Comparison of ENCODE assay signal across 18 cellular contexts in the genomic region with DNA sequence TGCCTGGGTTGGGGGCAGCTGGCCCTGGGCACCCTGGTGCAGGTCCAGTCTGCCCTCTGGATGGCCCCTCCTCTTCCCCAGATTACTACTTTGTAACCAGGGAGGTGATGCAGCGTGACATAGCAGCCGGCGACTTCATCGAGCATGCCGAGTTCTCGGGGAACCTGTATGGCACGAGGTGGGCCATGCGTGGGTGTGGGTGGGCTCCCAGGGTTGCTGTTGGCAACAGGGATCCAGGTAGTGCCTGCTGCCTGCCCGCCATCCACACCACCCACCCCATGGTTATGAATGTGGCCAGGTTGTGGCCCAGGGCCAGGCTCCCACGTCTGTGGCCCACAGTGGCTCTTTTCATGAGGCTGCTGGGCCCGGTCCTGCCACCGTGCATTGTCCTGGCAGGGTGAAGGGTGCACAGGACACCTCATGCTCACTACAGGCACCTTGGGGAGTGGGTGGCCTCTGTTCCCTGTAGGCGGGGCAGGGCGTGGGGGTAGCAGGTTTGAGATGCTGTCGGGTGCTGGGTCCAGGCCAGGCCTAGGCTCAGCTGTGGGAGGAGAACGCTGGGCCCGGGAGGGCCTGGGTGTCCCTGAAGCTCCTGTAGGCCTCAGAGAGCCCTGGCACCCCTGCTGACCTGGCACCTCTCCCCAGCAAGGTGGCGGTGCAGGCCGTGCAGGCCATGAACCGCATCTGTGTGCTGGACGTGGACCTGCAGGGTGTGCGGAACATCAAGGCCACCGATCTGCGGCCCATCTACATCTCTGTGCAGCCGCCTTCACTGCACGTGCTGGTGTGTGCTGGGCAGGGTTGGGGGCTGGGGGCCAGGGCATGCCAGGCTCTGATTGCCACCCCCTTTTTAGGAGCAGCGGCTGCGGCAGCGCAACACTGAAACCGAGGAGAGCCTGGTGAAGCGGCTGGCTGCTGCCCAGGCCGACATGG. TPM values are rescaled to one million over a fixed set of nuclear protein-coding genes. Genes with fewer than 3 reads are reported as not detected.
DNase-seq lines count a peak whose midpoint lies in the region; ATAC-seq and TF ChIP-seq lines count a peak whose summit lies in the region.
"Had no signal": no experiment of that assay in that cellular context is flagged by ENCODE, and none has a peak within 500 bp of the region (broad histone marks: within the 10 kb centered on the region; RNA-seq: fewer than 3 reads in every experiment).

No MANE protein-coding gene starts in this region.

- no peak overlapping the region for H3K4me2 ChIP-seq in osteoblast (ENCODE audit: insufficient read depth, low read length)

- peaks cover 29% of the 10 kb centered on the region for H3K4me1 ChIP-seq in osteoblast (ENCODE audit: insufficient read depth, low read length)

- no peak for ATAC-seq in HG02759 (IDR thresholded peaks at IDR 0.05; ENCODE audit: unreplicated experiment)
- ATAC-seq: activated CD8-positive, alpha-beta T cell treated with anti-CD3 and anti-CD28 coated beads, Interleukin-2, amount 10 ng/mL, durations not matched to agents 7 days and 5 days; left colon; T-helper 17 cell; WTC11 had no signal

- H2AFZ ChIP-seq in osteoblast (ENCODE audit: low read length), result no peak overlapping the region

- H3K27me3 ChIP-seq in osteoblast (ENCODE audit: insufficient read depth, low read length), result no peaks in the 10 kb centered on the region
- H3K27me3 ChIP-seq: tibial artery had no signal

- peaks cover 8% of the 10 kb centered on the region for H3K36me3 ChIP-seq in osteoblast (ENCODE audit: insufficient read depth, low read length)

- H3K9me3 ChIP-seq in osteoblast (ENCODE audit: low read depth, low read length), result no peaks in the 10 kb centered on the region
- H3K9me3 ChIP-seq: tibial artery had no signal

- H4K20me1 ChIP-seq in osteoblast (ENCODE audit: insufficient read depth, low read length), result peaks cover 67% of the 10 kb centered on the region

- no peak for TF ChIP-seq CTCF in GM10266 (IDR thresholded peaks at IDR 0.05; ENCODE audit: control insufficient read depth, insufficient read depth, low read depth, missing control alignments)
- TF ChIP-seq CTCF in osteoblast (IDR thresholded peaks at IDR 0.05; ENCODE audit: extremely low read depth, low read depth, low read length), result no peak

- H3K27ac ChIP-seq in osteoblast (ENCODE audit: low read depth, low read length), result no peak overlapping the region
- H3K27ac ChIP-seq: tibial artery had no signal

- DNase-seq in GM10266 (ENCODE audit: extremely low spot score) (peak; percentile 7), HuH-7.5 (ENCODE audit: low spot score) (peak; percentile 10), osteoblast (ENCODE audit: insufficient read length, low spot score, missing footprints) (peak; percentile 84), iPS-NIHi11 (ENCODE audit: low spot score) (no peak)
- DNase-seq: activated CD8-positive, alpha-beta T cell treated with anti-CD3 and anti-CD28 coated beads, Interleukin-2, amount 10 ng/mL, durations not matched to agents 7 days and 5 days; amygdala; C1 segment of cervical spinal cord; hypothalamus; NCI-H1694 treated with DMSO at 0.1 percent for 48 hours; NCI-H510A; SHP77 treated with DMSO at 0.1 percent for 48 hours; small intestine; stimulated activated CD4-positive, alpha-beta T cell treated with anti-CD3 and anti-CD28 coated beads, Interleukin-4, amount 100 ng/mL, for 4 hours; T-helper 17 cell had no signal

- H3K4me3 ChIP-seq in osteoblast (ENCODE audit: insufficient read depth, low read length), result no peak overlapping the region
- H3K4me3 ChIP-seq: tibial artery had no signal

- H3K79me2 ChIP-seq in osteoblast (ENCODE audit: insufficient read depth, low read length), result peaks cover 88% of the 10 kb centered on the region

RNA-seq across cellular contexts. Expression of a gene that starts 2.7 kb away (rescaled TPM):
- 0.88 and 1.4 TPM in 2 replicates for total RNA-seq in osteoblast

RNA-seq across cellular contexts. Expression of a gene that starts 6.9 kb away (rescaled TPM):
- total RNA-seq in osteoblast, result 253 and 278 TPM in 2 replicates

RNA-seq across cellular contexts. Expression of a gene that starts 18.6 kb away (rescaled TPM):
- total RNA-seq in osteoblast, result 4.4 and 4.7 TPM in 2 replicates

RNA-seq across cellular contexts. Expression of a gene that starts 37.9 kb away (rescaled TPM):
- total RNA-seq in osteoblast, result 34.5 and 51.4 TPM in 2 replicates

RNA-seq across cellular contexts. Expression of a gene that starts 43.9 kb away (rescaled TPM):
- total RNA-seq in osteoblast, result 5.3 and 5.4 TPM in 2 replicates
